In the genomic region with DNA sequence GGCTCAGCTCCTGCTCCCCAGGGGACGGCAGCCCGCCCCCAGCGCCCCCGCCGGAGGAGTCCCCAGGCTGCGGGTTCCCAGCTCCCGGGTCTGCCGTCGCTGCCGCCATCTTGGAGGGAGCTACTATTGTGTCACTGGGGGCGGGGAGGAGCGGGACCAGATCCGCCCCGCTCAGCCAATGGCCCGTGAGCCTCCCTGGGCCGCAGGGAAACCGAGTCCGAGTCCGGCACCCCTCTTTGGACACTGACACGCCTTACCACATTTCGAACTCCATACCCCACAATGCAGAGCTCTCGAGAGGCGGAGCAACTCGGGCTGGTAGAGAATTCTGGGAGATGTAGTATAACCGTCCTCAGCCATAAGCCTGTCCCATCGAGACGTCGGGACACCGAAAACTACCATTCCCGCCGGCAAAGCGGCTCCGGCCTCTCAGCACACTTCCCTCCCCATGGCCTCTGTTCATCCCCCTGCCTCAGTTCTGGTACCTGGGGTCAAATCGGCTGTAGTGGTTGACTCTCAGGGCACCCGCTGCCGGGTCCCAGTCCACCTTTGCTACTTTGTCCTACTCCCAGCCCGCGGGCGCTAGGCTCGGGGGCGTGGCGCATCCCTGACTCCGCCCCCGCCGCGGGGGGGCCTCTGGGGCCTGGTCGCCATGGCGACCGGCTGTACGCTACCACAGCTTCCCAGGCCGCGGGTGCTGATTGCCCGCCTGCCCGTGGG, we compare ENCODE assay signal across 8 cellular contexts.
DNase-seq lines count a peak whose midpoint lies in the region; ATAC-seq and TF ChIP-seq lines count a peak whose summit lies in the region.

TSS of gene RANBP10 (minus strand) at position 133 of the 720 bp plus-strand sequence. CDS start at position 109, 24 bp downstream.
TSS of gene TSNAXIP1 (plus strand) at position 462 of the 720 bp plus-strand sequence. CDS start 261 bp downstream, outside the sequence.

- no peak for TF ChIP-seq CTCF in AG09319 (IDR thresholded peaks at IDR 0.05; ENCODE audit: low read depth, low read length)

- no peaks in the 10 kb centered on the region for H3K27me3 Mint-ChIP-seq in central memory CD8-positive, alpha-beta T cell

- H3K36me3 Mint-ChIP-seq in central memory CD8-positive, alpha-beta T cell (ENCODE audit: insufficient read depth) = peaks cover 13% of the 10 kb centered on the region

- DNase-seq in AG09319 (ENCODE audit: extremely low read depth, low read depth) = peak; percentile 97
- peak; percentile 98 for DNase-seq in NCI-H345 (lab: John Stamatoyannopoulos, UW)
- peak; percentile 88 to 93 (median 90) for DNase-seq in activated CD4-positive, CD25-positive, alpha-beta regulatory T cell (lab: John Stamatoyannopoulos, UW)
- DNase-seq in central memory CD8-positive, alpha-beta T cell (ENCODE audit: low spot score in 2 of 2) = peak; percentile 86 to 95
- DNase-seq in inferior parietal cortex (ENCODE audit: extremely low spot score) = peak; percentile 98
- DNase-seq in smooth muscle cell of the brain vasculature (ENCODE audit: low read depth, low spot score) = peak; percentile 98

- peak within 1 kb of the TSS; percentile 88 for H3K27ac Mint-ChIP-seq in central memory CD8-positive, alpha-beta T cell (ENCODE audit: low read depth)

- ATAC-seq in GM19025 (IDR thresholded peaks at IDR 0.05; ENCODE audit: low read depth, unreplicated experiment) (peak; percentile 92), HG03280 (IDR thresholded peaks at IDR 0.05; ENCODE audit: unreplicated experiment) (peak; percentile 91)
- peak; percentile 94 for ATAC-seq in central memory CD8-positive, alpha-beta T cell (replicated peaks; ENCODE audit: extremely low read depth, poor library complexity, severe bottlenecking)

- no peaks in the 10 kb centered on the region for H3K9me3 Mint-ChIP-seq in central memory CD8-positive, alpha-beta T cell

- peaks cover 24% of the 10 kb centered on the region for H3K4me1 Mint-ChIP-seq in central memory CD8-positive, alpha-beta T cell

- H3K4me3 Mint-ChIP-seq in central memory CD8-positive, alpha-beta T cell = peak within 1 kb of the TSS; percentile 78

Comparison
In these comparisons a context has a peak if more than half of its experiments do, and no peak if none do; other contexts are left out.
1. Peak in every context shown above with its lines: DNase-seq and ATAC-seq.